In genomic region chr9:4137234-4137633, GRCh38 we compare ENCODE assay signal across 9 cellular contexts.
DNase-seq lines count a peak whose midpoint lies in the region; ATAC-seq and TF ChIP-seq lines count a peak whose summit lies in the region.
"Had no signal": no experiment of that assay in that cellular context is flagged by ENCODE, and none has a peak within 500 bp of the region (broad histone marks: within the 10 kb centered on the region; RNA-seq: fewer than 3 reads in every experiment).

No MANE protein-coding gene starts in this region.

- H4K20me1 ChIP-seq in hepatocyte (ENCODE audit: insufficient read depth, poor library complexity, severe bottlenecking) (no peaks in the 10 kb centered on the region), smooth muscle cell (ENCODE audit: low read depth) (no peaks in the 10 kb centered on the region)

- no peak overlapping the region for H3K27ac Mint-ChIP-seq in activated naive CD4-positive, alpha-beta T cell treated with anti-CD3 and anti-CD28 coated beads, Interleukin-2, amount 50 U/mL, for 72 hours

- no peaks in the 10 kb centered on the region for H3F3A ChIP-seq in smooth muscle cell (ENCODE audit: low read depth)

- POLR2A ChIA-PET in HEK293 (lab: Yijun Ruan, JAX) = no interaction called here
- POLR2A ChIA-PET in HEK293T (lab: Yijun Ruan, JAX) = no interaction called here

- H3K36me3 Mint-ChIP-seq in activated naive CD4-positive, alpha-beta T cell treated with anti-CD3 and anti-CD28 coated beads, Interleukin-2, amount 50 U/mL, for 72 hours = no peaks in the 10 kb centered on the region

- H3K4me2 ChIP-seq in hepatocyte (peak overlapping the region; percentile 23), smooth muscle cell (peak overlapping the region; percentile 28)

- H3K79me2 ChIP-seq in hepatocyte = peaks cover 19% of the 10 kb centered on the region
- peaks cover 8% of the 10 kb centered on the region for H3K79me2 ChIP-seq in smooth muscle cell (ENCODE audit: low read depth)

- CTCF ChIA-PET in HEK293 (lab: Yijun Ruan, JAX) (interaction anchor here (0.6 to 2.3 kb wide), 6 partner anchors 60 to 942 kb away, joined by 3 to 7 read pairs (median 3); partner anchors contain the start of gene GLIS3), HEK293T (lab: Yijun Ruan, JAX) (no interaction called here)

- no peaks in the 10 kb centered on the region for H3K27me3 ChIP-seq in hepatocyte
- no peaks in the 10 kb centered on the region for H3K27me3 ChIP-seq in smooth muscle cell (ENCODE audit: low read depth)
- H3K27me3 ChIP-seq in BE2C = no peaks in the 10 kb centered on the region

- H3K36me3 ChIP-seq in HEK293 (ENCODE audit: control insufficient read depth in 2 of 2, insufficient read depth in 1 of 2, low read length in 2 of 2) (no peaks in the 10 kb centered on the region), hepatocyte (replicated peaks; ENCODE audit: insufficient read depth, low read depth) (no peaks in the 10 kb centered on the region), smooth muscle cell (ENCODE audit: low read depth) (no peaks in the 10 kb centered on the region), BE2C (no peaks in the 10 kb centered on the region)
- H3K36me3 ChIP-seq: HAP-1 had no signal

- no peak overlapping the region for H3K9ac ChIP-seq in smooth muscle cell (ENCODE audit: low read depth)

- TF ChIP-seq CTCF in HEK293 (tag by site-specific recombination; IDR thresholded peaks at IDR 0.05) (no peak), hepatocyte (IDR thresholded peaks at IDR 0.05; ENCODE audit: poor library complexity) (no peak), smooth muscle cell (IDR thresholded peaks at IDR 0.05; ENCODE audit: borderline replicate concordance, insufficient read depth, poor library complexity, severe bottlenecking) (no peak), BE2C (IDR thresholded peaks at IDR 0.05; ENCODE audit: low read depth, low read length) (no peak)

- H3K4me1 ChIP-seq in HEK293 (ENCODE audit: control insufficient read depth, insufficient read depth, low read length) = peaks cover 3% of the 10 kb centered on the region; the same call in 1 of the 2 replicates
- peaks cover 21% of the 10 kb centered on the region for H3K4me1 ChIP-seq in hepatocyte (ENCODE audit: insufficient read depth)
- peaks cover 11% of the 10 kb centered on the region for H3K4me1 ChIP-seq in smooth muscle cell (ENCODE audit: low read depth)
- H3K4me1 ChIP-seq in BE2C = no peaks in the 10 kb centered on the region

- WGBS in hepatocyte (ENCODE audit: low lambda C conversion rate, missing lambda C conversion rate) = 79% methylated on average over 1 of the region's 1 CpG
- WGBS in smooth muscle cell (ENCODE audit: low lambda C conversion rate) = 58% methylated on average over 1 of the region's 1 CpG

- peaks cover 0 to 2% of the 10 kb centered on the region in 2 donors for H3K9me3 Mint-ChIP-seq in activated naive CD4-positive, alpha-beta T cell treated with anti-CD3 and anti-CD28 coated beads, Interleukin-2, amount 50 U/mL, for 72 hours

- H3K27ac ChIP-seq in HEK293 (ENCODE audit: extremely low read depth, low read depth, low read length) (no peak overlapping the region), hepatocyte (peak overlapping the region; percentile 80), smooth muscle cell (ENCODE audit: low read depth) (peak overlapping the region; percentile 71)

- H3K9me3 ChIP-seq in HEK293 (ENCODE audit: control insufficient read depth, insufficient read depth, low read depth, low read length) = no peaks in the 10 kb centered on the region
- no peaks in the 10 kb centered on the region for H3K9me3 ChIP-seq in hepatocyte (ENCODE audit: low read depth)
- H3K9me3 ChIP-seq in smooth muscle cell (replicated peaks; ENCODE audit: low read depth) = no peaks in the 10 kb centered on the region
- H3K9me3 ChIP-seq in BE2C = no peaks in the 10 kb centered on the region
- H3K9me3 ChIP-seq: HAP-1 had no signal

- no peaks in the 10 kb centered on the region for H3K9me2 ChIP-seq in hepatocyte (replicated peaks; ENCODE audit: insufficient read depth)

- peak; percentile 98 for DNase-seq in amniotic epithelial cell (ENCODE audit: low read depth)
- peak; percentile 51 for DNase-seq in hepatocyte (ENCODE audit: low spot score)
- no peak for DNase-seq in smooth muscle cell (lab: John Stamatoyannopoulos, UW; ENCODE audit: unreplicated experiment)
- no peak for DNase-seq in HEK293T (ENCODE audit: extremely low spot score)
- DNase-seq in activated naive CD4-positive, alpha-beta T cell treated with anti-CD3 and anti-CD28 coated beads, Interleukin-2, amount 50 U/mL, for 72 hours (ENCODE audit: low spot score in 2 of 2) = no peak
- no peak for DNase-seq in BE2C

- H3K4me3 ChIP-seq in HEK293 (ENCODE audit: low read depth, low read length) (no peak overlapping the region), hepatocyte (no peak overlapping the region), smooth muscle cell (no peak overlapping the region), BE2C (ENCODE audit: low read depth, low read length) (no peak overlapping the region)
- H3K4me3 ChIP-seq: HAP-1 had no signal

- no peak for ATAC-seq in GM18520 (IDR thresholded peaks at IDR 0.05; ENCODE audit: unreplicated experiment)
- no peak for ATAC-seq in activated naive CD4-positive, alpha-beta T cell treated with anti-CD3 and anti-CD28 coated beads, Interleukin-2, amount 50 U/mL, for 72 hours

- no peak overlapping the region for H2AFZ ChIP-seq in hepatocyte
- H2AFZ ChIP-seq in smooth muscle cell (ENCODE audit: low read depth) = no peak overlapping the region

TF ChIP-seq in HEK293, 187 proteins besides CTCF, POLR2A, EP300 and RAD21 (continues in another document):
- no peak for TF ChIP-seq ZNF302 (tag by site-specific recombination; IDR thresholded peaks at IDR 0.05; ENCODE audit: low read depth)
- no peak for TF ChIP-seq KLF10 (tag by site-specific recombination; IDR thresholded peaks at IDR 0.05)
- no peak for TF ChIP-seq RBAK (tag by site-specific recombination; IDR thresholded peaks at IDR 0.05)
- no peak for TF ChIP-seq ZNF585B (tag by site-specific recombination; IDR thresholded peaks at IDR 0.05)
- no peak for TF ChIP-seq ZNF792 (tag by site-specific recombination; IDR thresholded peaks at IDR 0.05)
- no peak for TF ChIP-seq ZNF548 (tag by site-specific recombination; IDR thresholded peaks at IDR 0.05)
- no peak for TF ChIP-seq PRDM6 (tag by site-specific recombination; IDR thresholded peaks at IDR 0.05)
- TF ChIP-seq ZNF785 (tag by site-specific recombination; IDR thresholded peaks at IDR 0.05) = no peak
- TF ChIP-seq ZNF473 (tag by site-specific recombination; IDR thresholded peaks at IDR 0.05) = no peak
- no peak for TF ChIP-seq ZNF169 (tag by site-specific recombination; IDR thresholded peaks at IDR 0.05)
- TF ChIP-seq SP2 (tag by site-specific recombination; IDR thresholded peaks at IDR 0.05) = no peak
- TF ChIP-seq ZNF571 (tag by site-specific recombination; IDR thresholded peaks at IDR 0.05) = no peak

TF ChIP-seq in HEK293T, 16 proteins besides CTCF, POLR2A, EP300 and RAD21:
- no peak for TF ChIP-seq SP1 (IDR thresholded peaks at IDR 0.05)
- TF ChIP-seq ARNT (IDR thresholded peaks at IDR 0.05) = no peak
- TF ChIP-seq ELF4 (IDR thresholded peaks at IDR 0.05) = no peak
- no peak for TF ChIP-seq TARDBP (IDR thresholded peaks at IDR 0.05)
- TF ChIP-seq FOXM1 (IDR thresholded peaks at IDR 0.05; ENCODE audit: borderline replicate concordance) = no peak
- no peak for TF ChIP-seq LEF1 (IDR thresholded peaks at IDR 0.05; ENCODE audit: borderline replicate concordance)
- no peak for TF ChIP-seq ZNF384 (IDR thresholded peaks at IDR 0.05)
- TF ChIP-seq SUZ12 (IDR thresholded peaks at IDR 0.05) = no peak
- TF ChIP-seq HDGF (IDR thresholded peaks at IDR 0.05; ENCODE audit: borderline replicate concordance) = no peak
- TF ChIP-seq FOXK2 (IDR thresholded peaks at IDR 0.05) = no peak
- TF ChIP-seq BHLHE40 (IDR thresholded peaks at IDR 0.05; ENCODE audit: borderline replicate concordance) = no peak
- TF ChIP-seq CTBP1 (IDR thresholded peaks at IDR 0.05; ENCODE audit: borderline replicate concordance) = no peak
- no peak for TF ChIP-seq PKNOX1 (IDR thresholded peaks at IDR 0.05)
- no peak for TF ChIP-seq FOXA1 (IDR thresholded peaks at IDR 0.05)
- no peak for TF ChIP-seq NFRKB (IDR thresholded peaks at IDR 0.05)
- TF ChIP-seq L3MBTL2 (conservative IDR thresholded peaks at IDR 0.05) = no peak

Comparison
In these comparisons a context has a peak if more than half of its experiments do, and no peak if none do; other contexts are left out.
1. DNase-seq: peak in amniotic epithelial cell (single experiment) and hepatocyte (single experiment); none in smooth muscle cell (single experiment), HEK293T (single experiment), activated naive CD4-positive, alpha-beta T cell treated with anti-CD3 and anti-CD28 coated beads, Interleukin-2, amount 50 U/mL, for 72 hours (0 of 2) and BE2C (single experiment).